In the genomic region with DNA sequence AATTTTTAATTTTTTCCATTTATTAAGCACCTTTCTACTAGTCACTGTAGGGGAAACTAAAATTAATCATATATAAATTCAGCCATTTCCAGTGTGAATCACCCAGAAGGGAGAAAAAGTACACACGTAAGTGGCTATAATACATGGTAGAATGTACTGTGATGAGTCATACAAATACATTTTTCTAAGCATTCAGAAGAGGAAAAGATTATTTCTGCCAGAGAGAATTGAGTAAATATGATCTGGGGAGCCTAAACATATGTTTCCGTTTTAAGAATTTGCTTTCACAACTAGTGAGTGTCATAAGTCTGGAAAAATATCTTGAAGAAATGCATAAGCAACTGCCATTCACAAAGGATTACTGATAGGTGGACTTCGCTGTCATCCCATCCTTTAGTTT, we compare ENCODE assay signal across 14 cellular contexts.
A peak's percentile ranks its signal among the peaks of the same experiment; 100 is the strongest.
DNase-seq lines count a peak whose midpoint lies in the region; ATAC-seq, FAIRE-seq and TF ChIP-seq lines count a peak whose summit lies in the region.
"Had no signal": no experiment of that assay in that cellular context is flagged by ENCODE, and none has a peak within 500 bp of the region (broad histone marks: within the 10 kb centered on the region; RNA-seq: fewer than 3 reads in every experiment).

No MANE protein-coding gene starts in this region.

- CTCF ChIA-PET in AG04450 (lab: Charles Lee), result interaction anchor here (2.6 to 6.3 kb wide), 2 partner anchors 27 to 168 kb away, joined by 6 to 45 read pairs; no protein-coding TSS in a partner anchor

- H3K27me3 ChIP-seq in AG04450 (ENCODE audit: control insufficient read depth, insufficient read depth, low read length) (no peaks in the 10 kb centered on the region), small intestine (ENCODE audit: control insufficient read depth in 2 of 2, insufficient read depth in 2 of 2, low read length in 2 of 2) (no peaks in the 10 kb centered on the region)

- H3K27ac Mint-ChIP-seq in activated T-helper 17 cell treated with anti-CD3 and anti-CD28 coated beads, Interleukin-2, amount 50 U/mL, for 72 hours, result peak overlapping the region; percentile 58
- H3K27ac Mint-ChIP-seq: CD8-positive, alpha-beta T cell; effector memory CD8-positive, alpha-beta T cell; nephron progenitor cell had no signal

- intact Hi-C loops in Right ventricle myocardium inferior (cut with DNase I), result no loop called here

- 78 to 89% (median 81%) methylated on average over 3 of the region's 3 CpGs for WGBS in small intestine, 3 donors

- H3K4me1 Mint-ChIP-seq in activated T-helper 17 cell treated with anti-CD3 and anti-CD28 coated beads, Interleukin-2, amount 50 U/mL, for 72 hours, result peaks cover 10% of the 10 kb centered on the region
- H3K4me1 Mint-ChIP-seq: nephron progenitor cell had no signal

- no peaks in the 10 kb centered on the region for H3K9me3 Mint-ChIP-seq in activated T-helper 17 cell treated with anti-CD3 and anti-CD28 coated beads, Interleukin-2, amount 50 U/mL, for 72 hours
- H3K9me3 Mint-ChIP-seq: CD8-positive, alpha-beta T cell; effector memory CD8-positive, alpha-beta T cell; nephron progenitor cell had no signal

- no peaks in the 10 kb centered on the region for H3K4me1 ChIP-seq in small intestine (ENCODE audit: control insufficient read depth in 2 of 2, insufficient read depth in 1 of 2, low read depth in 1 of 2, low read length in 1 of 2)

- H3K4me3 ChIP-seq in AG04450 (ENCODE audit: low read depth, low read length) (no peak overlapping the region), foreskin fibroblast (ENCODE audit: low read depth in 1 of 2, low read length in 2 of 2) (no peak overlapping the region), small intestine (ENCODE audit: low read depth in 1 of 2, low read length in 2 of 2) (no peak overlapping the region)

- peak; percentile 84 for ATAC-seq in activated T-helper 17 cell treated with anti-CD3 and anti-CD28 coated beads, Interleukin-2, amount 50 U/mL, for 72 hours (replicated peaks)
- no peak for ATAC-seq in Right ventricle myocardium inferior
- ATAC-seq: CD8-positive, alpha-beta T cell; effector memory CD8-positive, alpha-beta T cell had no signal

- in situ Hi-C loops in GM13977 (cut with MboI; ENCODE audit: low pct_unique_long_range_greater_than_20kb, low sequenced_read_pairs, unreplicated experiment), result no loop called here

- H3K27ac ChIP-seq in AG04450 (ENCODE audit: low read depth, low read length), result no peak overlapping the region
- no peak overlapping the region for H3K27ac ChIP-seq in small intestine (ENCODE audit: low read depth in 1 of 2, low read length in 1 of 2)

- H3K9me3 ChIP-seq in AG04450 (ENCODE audit: control insufficient read depth, insufficient read depth, low read length) (no peaks in the 10 kb centered on the region), small intestine (ENCODE audit: control insufficient read depth, low read depth) (no peaks in the 10 kb centered on the region)

- POLR2A ChIA-PET in AG04450 (lab: Yijun Ruan, JAX), result no interaction called here

- peaks cover 22% of the 10 kb centered on the region for H3K36me3 Mint-ChIP-seq in activated T-helper 17 cell treated with anti-CD3 and anti-CD28 coated beads, Interleukin-2, amount 50 U/mL, for 72 hours (ENCODE audit: low read depth)

- TF ChIP-seq CTCF in AG04450 (IDR thresholded peaks at IDR 0.05; ENCODE audit: low read depth, low read length), result no peak
- no peak for TF ChIP-seq CTCF in GM13977 (IDR thresholded peaks at IDR 0.05; ENCODE audit: extremely low read depth, insufficient read depth, missing control alignments)
- no peak for TF ChIP-seq CTCF in foreskin fibroblast (IDR thresholded peaks at IDR 0.05; ENCODE audit: low read depth, low read length)

- no peaks in the 10 kb centered on the region for H3K27me3 Mint-ChIP-seq in activated T-helper 17 cell treated with anti-CD3 and anti-CD28 coated beads, Interleukin-2, amount 50 U/mL, for 72 hours
- H3K27me3 Mint-ChIP-seq: effector memory CD8-positive, alpha-beta T cell had no signal

- H3K4me3 Mint-ChIP-seq in activated T-helper 17 cell treated with anti-CD3 and anti-CD28 coated beads, Interleukin-2, amount 50 U/mL, for 72 hours, result no peak overlapping the region
- H3K4me3 Mint-ChIP-seq: CD8-positive, alpha-beta T cell; effector memory CD8-positive, alpha-beta T cell; nephron progenitor cell had no signal

- FAIRE-seq in small intestine (lab: Jason Lieb, UNC), result no peak

- H3K36me3 ChIP-seq in small intestine (ENCODE audit: control insufficient read depth in 2 of 2, insufficient read depth in 2 of 2, low read length in 2 of 2), result no peaks in the 10 kb centered on the region

- DNase-seq in AG04450 (ENCODE audit: low read depth, low spot score) (peak; percentile 66), GM13977 (ENCODE audit: low spot score) (peak; percentile 13), foreskin fibroblast (peak; percentile 73 to 86), small intestine (no peak), Right ventricle myocardium inferior (ENCODE audit: missing footprints) (no peak), HUDEP-2 (lab: John Stamatoyannopoulos, UW; ENCODE audit: unreplicated experiment in 76 of 76) (no peak), COR-L47 (lab: John Stamatoyannopoulos, UW) (no peak)
- DNase-seq: CD8-positive, alpha-beta T cell; effector memory CD8-positive, alpha-beta T cell; NCI-H187; nephron progenitor cell; OCI-M1; stimulated activated naive CD4-positive, alpha-beta T cell treated with Interleukin-2 at 50 U/mL for 16 hours had no signal

Comparison
In these comparisons a context has a peak if more than half of its experiments do, and no peak if none do; other contexts are left out.
1. DNase-seq: peak in AG04450 (single experiment), GM13977 (single experiment) and foreskin fibroblast (2 of 2); none in small intestine (single experiment), Right ventricle myocardium inferior (single experiment), HUDEP-2 (0 of 76) and COR-L47 (single experiment).